In genomic region chr2:207870814-207871213, GRCh38 we compare ENCODE assay signal across 1 cellular context.
TF ChIP-seq lines count a peak whose summit lies in the region.

No MANE protein-coding gene starts in this region.

TF ChIP-seq in HepG2, 621 proteins besides CTCF, POLR2A, EP300 and RAD21 (continued from another document):
- TF ChIP-seq KDM1A (CRISPR knock-in tag; IDR thresholded peaks at IDR 0.05) (no peak), CHD4 (IDR thresholded peaks at IDR 0.05; ENCODE audit: borderline replicate concordance, low read length) (0 out of 2 replicates have a peak, but pooled peaks have one; percentile 57), ZNF781 (CRISPR knock-in tag; IDR thresholded peaks at IDR 0.05; ENCODE audit: borderline replicate concordance, not compliant biosample characterization) (peak; percentile 2)
